Comparison of ENCODE assay signal across 9 cellular contexts in genomic region chr16:88703486-88704309, GRCh38. TPM values are rescaled to one million over a fixed set of nuclear protein-coding genes. Genes with fewer than 3 reads are reported as not detected.
DNase-seq lines count a peak whose midpoint lies in the region; ATAC-seq and TF ChIP-seq lines count a peak whose summit lies in the region.
"Had no signal": no experiment of that assay in that cellular context is flagged by ENCODE, and none has a peak within 500 bp of the region (broad histone marks: within the 10 kb centered on the region; RNA-seq: fewer than 3 reads in every experiment).

No MANE protein-coding gene starts in this region.

- ATAC-seq in heart left ventricle (peak in 2 of 4 donors; percentile 3 to 13), GM21381 (IDR thresholded peaks at IDR 0.05; ENCODE audit: unreplicated experiment) (no peak), GM21367 (IDR thresholded peaks at IDR 0.05; ENCODE audit: unreplicated experiment) (no peak), HG03354 (IDR thresholded peaks at IDR 0.05; ENCODE audit: poor library complexity, severe bottlenecking, unreplicated experiment) (no peak)

- H3K36me3 ChIP-seq in heart left ventricle, result peaks cover 0 to 17% (median 14%) of the 10 kb centered on the region in 9 donors

- no peak for TF ChIP-seq CTCF in heart left ventricle (IDR thresholded peaks at IDR 0.05)

- H3K4me1 ChIP-seq in heart left ventricle, result peaks cover 4 to 79% (median 60%) of the 10 kb centered on the region in 12 donors

- H3K27me3 ChIP-seq in heart left ventricle, result no peaks in the 10 kb centered on the region

- H3K27ac ChIP-seq in heart left ventricle, result peak overlapping the region in 11 of 12 donors; percentile 5 to 97 (median 70)

- peak; percentile 74 for DNase-seq in MV-4-11 (lab: John Stamatoyannopoulos, UW)
- peak; percentile 74 for DNase-seq in activated T-cell treated with anti-CD3 and anti-CD28 coated beads, Interleukin-2, amount 50 U/mL, for 1 hour
- DNase-seq in heart left ventricle, result peak in 4 of 5 donors; percentile 51 to 81 (median 65)
- peak in 2 of 3 donors; percentile 51 to 57 for DNase-seq in stimulated activated CD4-positive, alpha-beta T cell treated with anti-CD3 and anti-CD28 coated beads, TNF-alpha, amount 100 ng/mL, for 1 hour (ENCODE audit: low read depth in 3 of 3, low spot score in 1 of 3)
- no peak for DNase-seq in DMS79 (lab: John Stamatoyannopoulos, UW)
- DNase-seq: left cardiac atrium had no signal

- WGBS in heart left ventricle, 4 donors, result 48 to 63% (median 58%) methylated on average over 17 to 26 of the region's 26 CpGs

- TF ChIP-seq POLR2A in heart left ventricle (IDR thresholded peaks at IDR 0.05), result no peak

- intact Hi-C loops in heart left ventricle (cut with DNase I), result loop anchor here in 3 of 10 donors (5.0 to 10.0 kb wide), 3 partner anchors 51 to 249 kb away; partner anchors contain the start of genes CYBA (in 1 of the 3) and ZFPM1 (in 1 of the 3)

- no peaks in the 10 kb centered on the region for H3K9me3 ChIP-seq in heart left ventricle

- H3K4me3 ChIP-seq in heart left ventricle, result peak overlapping the region in 8 of 12 donors; percentile 7 to 100 (median 25)

RNA-seq across cellular contexts. Expression of gene RNF166, which starts 2.5 kb away (rescaled TPM):
- 10 to 100 TPM in 8 of 9 donors, 1 to 10 TPM in 1; 9.3 to 28.5 (median 15.4) TPM for total RNA-seq in heart left ventricle
- 10 to 100 TPM; 14.7 to 21.8 TPM for polyA plus RNA-seq in heart left ventricle

RNA-seq across cellular contexts. Expression of gene CTU2, which starts 2.6 kb away (rescaled TPM):
- 10 to 100 TPM in 7 of 9 donors, 1 to 10 TPM in 2; 6.5 to 20.8 (median 12.3) TPM for total RNA-seq in heart left ventricle
- 10 to 100 TPM; 16.0 to 20.8 TPM for polyA plus RNA-seq in heart left ventricle

RNA-seq across cellular contexts. Expression of gene SNAI3, which starts 17.4 kb away (rescaled TPM):
- total RNA-seq in heart left ventricle, result 1 to 10 TPM in 6 of 9 donors, under 1 TPM in 3; 0.76 to 9.5 (median 1.4) TPM
- polyA plus RNA-seq in heart left ventricle, result 1 to 10 TPM; 1.7 to 4.4 TPM

RNA-seq across cellular contexts. Expression of gene MVD, which starts 40.8 kb away (rescaled TPM):
- total RNA-seq in heart left ventricle, result 10 to 100 TPM; 17.5 to 26.8 (median 20.6) TPM
- 10 to 100 TPM; 22.3 to 41.2 TPM for polyA plus RNA-seq in heart left ventricle

RNA-seq across cellular contexts. Expression of gene CYBA, which starts 52.8 kb away (rescaled TPM):
- 100 to 1,000 TPM in 1 of 9 donors, 10 to 100 TPM in 8; 22.6 to 227 (median 34.4) TPM for total RNA-seq in heart left ventricle
- 10 to 100 TPM; 46.5 to 48.8 TPM for polyA plus RNA-seq in heart left ventricle
